8 cellular contexts compared by ENCODE assay signal in genomic region chr7:118080947-118081346, GRCh38.
DNase-seq lines count a peak whose midpoint lies in the region; ATAC-seq and TF ChIP-seq lines count a peak whose summit lies in the region.

No MANE protein-coding gene starts in this region.

- CTCF ChIA-PET in Calu3 (lab: Charles Lee), result no interaction called here
- CTCF ChIA-PET in activated CD8-positive, alpha-beta memory T cell treated with anti-CD3 and anti-CD28 coated beads, Interleukin-2, amount 10 ng/mL, durations not matched to agents 7 days and 5 days (lab: Charles Lee), result no interaction called here

- peak; percentile 93 for ATAC-seq in GM21423 (IDR thresholded peaks at IDR 0.05; ENCODE audit: unreplicated experiment)
- ATAC-seq in HG03565 (IDR thresholded peaks at IDR 0.05; ENCODE audit: unreplicated experiment), result peak; percentile 94
- peak; percentile 76 for ATAC-seq in activated CD8-positive, alpha-beta memory T cell treated with anti-CD3 and anti-CD28 coated beads, Interleukin-2, amount 10 ng/mL, durations not matched to agents 7 days and 5 days
- peak; percentile 60 for ATAC-seq in memory B cell (ENCODE audit: low read depth)
- no peak for ATAC-seq in HG03097 (IDR thresholded peaks at IDR 0.05; ENCODE audit: low FRiP score, unreplicated experiment)

- H3K4me3 Mint-ChIP-seq in Calu3 (ENCODE audit: low read depth, unreplicated experiment) (peak overlapping the region; percentile 42), memory B cell (no peak overlapping the region)
- no peak overlapping the region for H3K4me3 Mint-ChIP-seq in activated CD8-positive, alpha-beta memory T cell treated with anti-CD3 and anti-CD28 coated beads, Interleukin-2, amount 10 ng/mL, durations not matched to agents 7 days and 5 days

- DNase-seq in Calu3, result peak; percentile 66
- DNase-seq in activated CD8-positive, alpha-beta memory T cell treated with anti-CD3 and anti-CD28 coated beads, Interleukin-2, amount 10 ng/mL, durations not matched to agents 7 days and 5 days, result peak; percentile 51
- DNase-seq in memory B cell (ENCODE audit: low spot score in 2 of 2), result no peak
- no peak for DNase-seq in GDM1 (lab: John Stamatoyannopoulos, UW)
- DNase-seq in NCI-H2196 (lab: John Stamatoyannopoulos, UW; ENCODE audit: unreplicated experiment), result no peak

- no peaks in the 10 kb centered on the region for H3K27me3 Mint-ChIP-seq in Calu3 (ENCODE audit: unreplicated experiment)
- H3K27me3 Mint-ChIP-seq in activated CD8-positive, alpha-beta memory T cell treated with anti-CD3 and anti-CD28 coated beads, Interleukin-2, amount 10 ng/mL, durations not matched to agents 7 days and 5 days, result peaks cover 14% of the 10 kb centered on the region
- H3K27me3 Mint-ChIP-seq in memory B cell, result peaks cover 7% of the 10 kb centered on the region

- H3K36me3 Mint-ChIP-seq in Calu3 (ENCODE audit: insufficient read depth, unreplicated experiment), result peaks cover 8% of the 10 kb centered on the region
- H3K36me3 Mint-ChIP-seq in activated CD8-positive, alpha-beta memory T cell treated with anti-CD3 and anti-CD28 coated beads, Interleukin-2, amount 10 ng/mL, durations not matched to agents 7 days and 5 days, result no peaks in the 10 kb centered on the region
- no peaks in the 10 kb centered on the region for H3K36me3 Mint-ChIP-seq in memory B cell

- H3K27ac Mint-ChIP-seq in Calu3 (ENCODE audit: unreplicated experiment), result peak overlapping the region; percentile 57
- H3K27ac Mint-ChIP-seq in activated CD8-positive, alpha-beta memory T cell treated with anti-CD3 and anti-CD28 coated beads, Interleukin-2, amount 10 ng/mL, durations not matched to agents 7 days and 5 days, result no peak overlapping the region
- no peak overlapping the region for H3K27ac Mint-ChIP-seq in memory B cell

- intact Hi-C loops in Calu3 (cut with micrococcal nuclease; ENCODE audit: unreplicated experiment), result no loop called here

- TF ChIP-seq CTCF in Calu3 (IDR thresholded peaks at IDR 0.05; ENCODE audit: unreplicated experiment), result no peak

- H3K4me1 Mint-ChIP-seq in Calu3 (ENCODE audit: low read depth, unreplicated experiment), result peaks cover 12% of the 10 kb centered on the region
- H3K4me1 Mint-ChIP-seq in activated CD8-positive, alpha-beta memory T cell treated with anti-CD3 and anti-CD28 coated beads, Interleukin-2, amount 10 ng/mL, durations not matched to agents 7 days and 5 days, result peaks cover 7% of the 10 kb centered on the region
- H3K4me1 Mint-ChIP-seq in memory B cell, result peaks cover 2% of the 10 kb centered on the region

- no TSS peak for BruUV-seq in Calu3 (replicated peaks; lab: Mats Ljungman, UMichigan)

- H3K9me3 Mint-ChIP-seq in Calu3 (ENCODE audit: low read depth, unreplicated experiment) (peaks cover 4% of the 10 kb centered on the region), memory B cell (no peaks in the 10 kb centered on the region)
- no peaks in the 10 kb centered on the region for H3K9me3 Mint-ChIP-seq in activated CD8-positive, alpha-beta memory T cell treated with anti-CD3 and anti-CD28 coated beads, Interleukin-2, amount 10 ng/mL, durations not matched to agents 7 days and 5 days (ENCODE audit: low read depth)

Comparison
In these comparisons a context has a peak if more than half of its experiments do, and no peak if none do; other contexts are left out.
1. DNase-seq: peak in Calu3 (single experiment) and activated CD8-positive, alpha-beta memory T cell treated with anti-CD3 and anti-CD28 coated beads, Interleukin-2, amount 10 ng/mL, durations not matched to agents 7 days and 5 days (single experiment); none in memory B cell (0 of 2), GDM1 (single experiment) and NCI-H2196 (single experiment).